9 cellular contexts compared by ENCODE assay signal in the genomic region with DNA sequence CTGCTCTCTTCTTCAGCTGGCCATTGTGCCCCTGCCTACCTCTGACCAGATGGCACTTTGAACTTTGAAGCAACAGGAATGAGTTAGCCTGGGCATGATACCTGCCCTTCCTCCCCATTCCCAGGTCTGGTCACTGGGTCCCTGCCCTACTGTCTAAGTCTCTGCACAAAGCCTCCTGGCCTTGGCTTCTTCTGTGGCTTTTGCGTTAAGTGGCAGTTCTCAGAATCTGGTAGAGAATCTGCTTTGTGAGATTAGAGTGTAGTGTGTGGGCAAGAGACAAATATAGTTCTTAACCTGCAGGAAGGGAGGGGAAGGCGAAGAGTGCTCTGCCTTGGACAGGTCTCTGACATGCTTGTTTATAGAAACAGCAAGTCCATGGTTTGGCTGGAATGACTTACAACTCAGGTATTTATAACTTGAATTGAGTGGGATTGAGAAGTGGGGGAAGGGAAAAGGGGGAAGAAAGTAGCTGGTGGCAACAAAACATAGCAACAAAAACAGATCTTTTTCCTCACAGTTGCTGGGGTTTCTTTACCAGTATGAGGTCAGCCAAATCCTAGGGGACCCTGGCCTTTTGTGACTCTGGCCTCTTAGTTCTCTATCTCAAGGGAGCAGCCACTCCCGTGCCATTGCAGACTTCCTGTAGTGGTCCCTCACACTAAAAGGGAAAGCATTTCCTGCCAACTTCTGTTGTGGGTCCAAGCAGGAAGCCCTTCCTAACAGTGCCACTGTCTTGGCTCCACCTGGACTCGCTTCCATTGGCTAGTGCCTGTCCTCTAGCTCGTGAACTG. TPM values are rescaled to one million over a fixed set of nuclear protein-coding genes. Genes with fewer than 3 reads are reported as not detected.
DNase-seq lines count a peak whose midpoint lies in the region; ATAC-seq lines count a peak whose summit lies in the region.
"Had no signal": no experiment of that assay in that cellular context is flagged by ENCODE, and none has a peak within 500 bp of the region (broad histone marks: within the 10 kb centered on the region; RNA-seq: fewer than 3 reads in every experiment).

No MANE protein-coding gene starts in this region.

- no peak overlapping the region for H3K27ac ChIP-seq in CD4-positive, alpha-beta memory T cell (ENCODE audit: low read depth, low read length)
- H3K27ac ChIP-seq in cingulate gyrus (ENCODE audit: low read depth, low read length) (peak overlapping the region; percentile 41), substantia nigra (ENCODE audit: low read depth, low read length, poor library complexity, severe bottlenecking) (no peak overlapping the region)

- no peaks in the 10 kb centered on the region for H3K36me3 ChIP-seq in CD4-positive, alpha-beta memory T cell (ENCODE audit: insufficient read depth, low read length)

- peaks cover 33 to 52% (median 42%) of the 10 kb centered on the region in 4 donors for H3K4me1 Mint-ChIP-seq in CD4-positive, alpha-beta memory T cell

- no peaks in the 10 kb centered on the region for H3K27me3 Mint-ChIP-seq in CD4-positive, alpha-beta memory T cell

- POLR2A ChIA-PET in CD4-positive, alpha-beta memory T cell (lab: Charles Lee; ENCODE audit: partially characterized antibody) = interaction anchor here (1.5 kb wide), 1 partner anchor 17 kb away, joined by 6 read pairs; the partner anchor contains the start of gene MAPKBP1

- DNase-seq in CD4-positive, alpha-beta memory T cell = no peak
- DNase-seq in MV-4-11 (lab: John Stamatoyannopoulos, UW) (peak; percentile 40), myocyte (ENCODE audit: low read depth) (peak; percentile 61), substantia nigra (lab: John Stamatoyannopoulos, UW) (no peak), globus pallidus (ENCODE audit: low spot score) (no peak), NCI-H510A (lab: John Stamatoyannopoulos, UW) (no peak)
- DNase-seq: activated CD8-positive, alpha-beta memory T cell treated with anti-CD3 and anti-CD28 coated beads, Interleukin-2, amount 50 U/mL, for 4 hours had no signal

- CTCF ChIA-PET in CD4-positive, alpha-beta memory T cell (lab: Charles Lee; ENCODE audit: partially characterized antibody) = no interaction called here

- no peak overlapping the region for H3K4me3 ChIP-seq in CD4-positive, alpha-beta memory T cell (ENCODE audit: low read length in 2 of 2)

- no peaks in the 10 kb centered on the region for H3K9me3 Mint-ChIP-seq in CD4-positive, alpha-beta memory T cell

- H3K27me3 ChIP-seq in CD4-positive, alpha-beta memory T cell (ENCODE audit: insufficient read depth, low read length) = no peaks in the 10 kb centered on the region

- no peak for ATAC-seq in HG03139 (IDR thresholded peaks at IDR 0.05; ENCODE audit: unreplicated experiment)

- H3K36me3 Mint-ChIP-seq in CD4-positive, alpha-beta memory T cell = no peaks in the 10 kb centered on the region

- no peaks in the 10 kb centered on the region for H3K9me3 ChIP-seq in CD4-positive, alpha-beta memory T cell (ENCODE audit: control insufficient read depth in 1 of 2, low read length in 2 of 2)

- peak overlapping the region in 2 of 8 donors; percentile 33 to 52 for H3K4me3 Mint-ChIP-seq in CD4-positive, alpha-beta memory T cell

- peak overlapping the region in 5 of 7 donors; percentile 22 to 74 (median 43) for H3K27ac Mint-ChIP-seq in CD4-positive, alpha-beta memory T cell

- H3K4me1 ChIP-seq in CD4-positive, alpha-beta memory T cell (ENCODE audit: insufficient read depth, low read length) = peaks cover 19% of the 10 kb centered on the region

- intact Hi-C loops in CD4-positive, alpha-beta memory T cell (cut with micrococcal nuclease) = no loop called here

RNA-seq across cellular contexts. Expression of gene MAPKBP1, which starts 16.7 kb away (rescaled TPM):
- total RNA-seq in CD4-positive, alpha-beta memory T cell = 10 to 100 TPM; 39.7 to 42.6 TPM
- 1 to 10 TPM in 1 of 2 donors, under 1 TPM in 1; 0.87 to 3.8 TPM for polyA plus RNA-seq in CD4-positive, alpha-beta memory T cell
- 11.1 and 14.9 TPM in 2 replicates for total RNA-seq in myocyte
- 15.1 TPM for polyA plus RNA-seq in myocyte (2012)

RNA-seq across cellular contexts. Expression of gene JMJD7, which starts 36.9 kb away (rescaled TPM):
- 10 to 100 TPM; 75.0 to 78.5 TPM for total RNA-seq in CD4-positive, alpha-beta memory T cell
- 10 to 100 TPM; 18.7 to 28.0 TPM for polyA plus RNA-seq in CD4-positive, alpha-beta memory T cell
- 9.4 and 12.4 TPM in 2 replicates for total RNA-seq in myocyte
- 7.5 TPM for polyA plus RNA-seq in myocyte (2012)

RNA-seq across cellular contexts. Expression of gene PLA2G4B, which starts 47.7 kb away (rescaled TPM):
- total RNA-seq in CD4-positive, alpha-beta memory T cell = 10 to 100 TPM; 64.5 to 64.9 TPM
- 1 to 10 TPM; 1.5 to 2.8 TPM for polyA plus RNA-seq in CD4-positive, alpha-beta memory T cell
- total RNA-seq in myocyte = 2.0 and 4.1 TPM in 2 replicates
- polyA plus RNA-seq in myocyte (2012) = 2.7 TPM

Comparison
In these comparisons a context has a peak if more than half of its experiments do, and no peak if none do; other contexts are left out.
1. DNase-seq: peak in MV-4-11 (single experiment) and myocyte (single experiment); none in CD4-positive, alpha-beta memory T cell (0 of 5), substantia nigra (0 of 49), globus pallidus (single experiment) and NCI-H510A (single experiment).
2. RNA of gene PLA2G4B, which starts 47.7 kb away (total RNA-seq): 64.5 to 64.9 TPM in CD4-positive, alpha-beta memory T cell; 2.0 to 4.1 TPM in myocyte; every median in the first group is over 10 times any median in the second.